Comparison of ENCODE assay signal across 8 cellular contexts in the genomic region with DNA sequence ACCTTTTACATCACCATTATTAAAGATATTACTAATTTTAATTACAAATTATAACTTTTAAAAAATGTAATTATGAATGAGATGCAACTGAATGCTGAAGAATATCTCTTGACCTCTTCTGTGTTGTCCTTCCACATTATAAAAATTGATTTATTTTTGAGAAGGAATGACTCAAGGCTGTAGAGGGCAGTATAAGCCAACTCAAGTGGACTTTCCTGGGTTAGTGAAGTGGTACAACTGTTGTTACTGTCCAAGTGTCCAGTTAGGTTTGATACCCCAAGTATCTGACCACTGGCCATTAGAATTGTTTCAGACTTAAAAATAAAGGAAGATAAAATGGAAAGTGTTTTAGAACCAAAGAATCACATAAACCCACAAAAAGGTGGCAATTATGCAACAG. TPM values are rescaled to one million over a fixed set of nuclear protein-coding genes. Genes with fewer than 3 reads are reported as not detected.
DNase-seq lines count a peak whose midpoint lies in the region; ATAC-seq and TF ChIP-seq lines count a peak whose summit lies in the region.

No MANE protein-coding gene starts in this region.

- H2AFZ ChIP-seq in PC-9 (no peak overlapping the region), fibroblast of lung (ENCODE audit: low read length) (no peak overlapping the region), parathyroid adenoma (no peak overlapping the region)

- no peak overlapping the region for H3K27ac Mint-ChIP-seq in activated CD4-positive, alpha-beta T cell treated with anti-CD3 and anti-CD28 coated beads, Interleukin-2, amount 10 ng/mL, durations not matched to agents 24 days and 14 days

- no peaks in the 10 kb centered on the region for H3K36me3 ChIP-seq in PC-9 (ENCODE audit: low read depth)
- H3K36me3 ChIP-seq in fibroblast of lung (ENCODE audit: control insufficient read depth, insufficient read depth, low read length): no peaks in the 10 kb centered on the region
- H3K36me3 ChIP-seq in parathyroid adenoma (ENCODE audit: control insufficient read depth, insufficient read depth, low read length): no peaks in the 10 kb centered on the region
- no peaks in the 10 kb centered on the region for H3K36me3 ChIP-seq in ovary

- H3K9me3 ChIP-seq in PC-9 (ENCODE audit: insufficient read depth, low read depth): no peaks in the 10 kb centered on the region
- no peaks in the 10 kb centered on the region for H3K9me3 ChIP-seq in fibroblast of lung (ENCODE audit: control insufficient read depth, insufficient read depth, low read depth, low read length)
- H3K9me3 ChIP-seq in parathyroid adenoma (ENCODE audit: control insufficient read depth, low read length): no peaks in the 10 kb centered on the region
- H3K9me3 ChIP-seq in ovary: no peaks in the 10 kb centered on the region

- no peak overlapping the region for H3K27ac ChIP-seq in PC-9
- H3K27ac ChIP-seq in fibroblast of lung (ENCODE audit: insufficient read depth, low read length): no peak overlapping the region
- no peak overlapping the region for H3K27ac ChIP-seq in parathyroid adenoma
- no peak overlapping the region for H3K27ac ChIP-seq in ovary

- CTCF ChIA-PET in PC-9 (lab: Charles Lee): interaction anchor here (0.6 kb wide), 1 partner anchor 354 kb away, joined by 3 read pairs; no protein-coding TSS in a partner anchor

- H3K9ac ChIP-seq in fibroblast of lung (ENCODE audit: insufficient read depth, low read length) (no peak overlapping the region), parathyroid adenoma (no peak overlapping the region)

- peak; percentile 81 for TF ChIP-seq CTCF in PC-9 (conservative IDR thresholded peaks at IDR 0.05)
- peak; percentile 58 to 62 for TF ChIP-seq CTCF in fibroblast of lung (conservative IDR thresholded peaks at IDR 0.05 in 1 of 2, IDR thresholded peaks at IDR 0.05 in 1 of 2; ENCODE audit: low read depth in 1 of 2, low read length in 2 of 2)
- TF ChIP-seq CTCF in parathyroid adenoma (IDR thresholded peaks at IDR 0.05): peak; percentile 61
- no peak for TF ChIP-seq CTCF in ovary (IDR thresholded peaks at IDR 0.05)

- no peak for TF ChIP-seq POLR2A in ovary (IDR thresholded peaks at IDR 0.05)

- no peak overlapping the region for H3K4me2 ChIP-seq in PC-9
- no peak overlapping the region for H3K4me2 ChIP-seq in fibroblast of lung (ENCODE audit: extremely low read depth, insufficient read depth, low read length)
- H3K4me2 ChIP-seq in parathyroid adenoma (ENCODE audit: low read length): no peak overlapping the region

- DNase-seq in activated CD4-positive, alpha-beta T cell treated with anti-CD3 and anti-CD28 coated beads, Interleukin-2, amount 10 ng/mL, durations not matched to agents 24 days and 14 days: peak; percentile 65
- DNase-seq in activated CD4-positive, alpha-beta T cell treated with anti-CD3 and anti-CD28 coated beads for 1 hour: no peak
- no peak for DNase-seq in PC-9
- DNase-seq in fibroblast of lung (ENCODE audit: low read depth in 2 of 2): peak; percentile 42 to 68
- DNase-seq in ovary: no peak
- no peak for DNase-seq in occipital lobe (lab: John Stamatoyannopoulos, UW)

- peak; percentile 63 for ATAC-seq in HG02973 (IDR thresholded peaks at IDR 0.05; ENCODE audit: unreplicated experiment)

- POLR2A ChIA-PET in PC-9 (lab: Charles Lee; ENCODE audit: unreplicated experiment): interaction anchor here (0.6 to 0.7 kb wide), 2 partner anchors 34 to 354 kb away, joined by 3 to 4 read pairs; no protein-coding TSS in a partner anchor

- no peaks in the 10 kb centered on the region for H3K9me3 Mint-ChIP-seq in activated CD4-positive, alpha-beta T cell treated with anti-CD3 and anti-CD28 coated beads, Interleukin-2, amount 10 ng/mL, durations not matched to agents 24 days and 14 days

- H4K20me1 ChIP-seq in PC-9 (ENCODE audit: insufficient read depth): peaks cover 4% of the 10 kb centered on the region; the same call in 1 of the 2 replicates
- H4K20me1 ChIP-seq in fibroblast of lung (ENCODE audit: control insufficient read depth, extremely low read depth, insufficient read depth, low read length): no peaks in the 10 kb centered on the region

- H3K9me2 ChIP-seq in PC-9 (ENCODE audit: insufficient read depth): no peaks in the 10 kb centered on the region

- intact Hi-C loops in activated CD4-positive, alpha-beta T cell treated with anti-CD3 and anti-CD28 coated beads, Interleukin-2, amount 10 ng/mL, durations not matched to agents 24 days and 14 days (cut with micrococcal nuclease): loop anchor here (5.0 to 10.0 kb wide), 2 partner anchors 168 to 270 kb away; no protein-coding TSS in a partner anchor
- intact Hi-C loops in PC-9 (cut with micrococcal nuclease; ENCODE audit: unreplicated experiment) (loop anchor here (10.0 kb wide), 2 partner anchors 180 to 350 kb away; no protein-coding TSS in a partner anchor), ovary (cut with DNase I) (loop anchor here in 1 of 4 donors (5.0 kb wide), 1 partner anchor 1258 kb away; no protein-coding TSS in a partner anchor)

- H3K4me3 ChIP-seq in PC-9 (no peak overlapping the region), fibroblast of lung (replicated peaks in 1 of 4; ENCODE audit: control extremely low read depth in 1 of 4, insufficient read depth in 1 of 4, low read depth in 3 of 4, low read length in 4 of 4) (no peak overlapping the region), parathyroid adenoma (ENCODE audit: low read depth, low read length) (no peak overlapping the region), ovary (no peak overlapping the region)

- H3K79me2 ChIP-seq in PC-9 (ENCODE audit: low read depth): 0 out of 2 replicates have a peak, but pooled peaks cover 5% of the 10 kb centered on the region
- no peaks in the 10 kb centered on the region for H3K79me2 ChIP-seq in fibroblast of lung (ENCODE audit: control insufficient read depth, insufficient read depth, low read length)
- peaks cover 10% of the 10 kb centered on the region for H3K79me2 ChIP-seq in parathyroid adenoma

- H3K27me3 ChIP-seq in PC-9 (ENCODE audit: insufficient read depth, low read depth): no peaks in the 10 kb centered on the region
- no peaks in the 10 kb centered on the region for H3K27me3 ChIP-seq in fibroblast of lung (ENCODE audit: control insufficient read depth, insufficient read depth, low read length)
- no peaks in the 10 kb centered on the region for H3K27me3 ChIP-seq in parathyroid adenoma (ENCODE audit: control insufficient read depth, insufficient read depth, low read length)
- no peaks in the 10 kb centered on the region for H3K27me3 ChIP-seq in ovary

- no peaks in the 10 kb centered on the region for H3K27me3 Mint-ChIP-seq in activated CD4-positive, alpha-beta T cell treated with anti-CD3 and anti-CD28 coated beads, Interleukin-2, amount 10 ng/mL, durations not matched to agents 24 days and 14 days

- BruUV-seq in PC-9 (replicated peaks; lab: Mats Ljungman, UMichigan): no TSS peak

- peaks cover 14% of the 10 kb centered on the region for H3K4me1 Mint-ChIP-seq in activated CD4-positive, alpha-beta T cell treated with anti-CD3 and anti-CD28 coated beads, Interleukin-2, amount 10 ng/mL, durations not matched to agents 24 days and 14 days

- H3K36me3 Mint-ChIP-seq in activated CD4-positive, alpha-beta T cell treated with anti-CD3 and anti-CD28 coated beads, Interleukin-2, amount 10 ng/mL, durations not matched to agents 24 days and 14 days (ENCODE audit: low read depth): no peaks in the 10 kb centered on the region

- no peak for TF ChIP-seq EP300 in ovary (IDR thresholded peaks at IDR 0.05)

- H3K4me3 Mint-ChIP-seq in activated CD4-positive, alpha-beta T cell treated with anti-CD3 and anti-CD28 coated beads, Interleukin-2, amount 10 ng/mL, durations not matched to agents 24 days and 14 days: no peak overlapping the region

- no peaks in the 10 kb centered on the region; the same call in 1 of the 2 replicates for H3F3A ChIP-seq in PC-9 (ENCODE audit: insufficient read depth, low read depth)

- H3K4me1 ChIP-seq in PC-9 (replicated peaks; ENCODE audit: insufficient read depth): no peaks in the 10 kb centered on the region
- no peaks in the 10 kb centered on the region for H3K4me1 ChIP-seq in fibroblast of lung (ENCODE audit: control insufficient read depth, extremely low read depth, insufficient read depth, low read length)
- H3K4me1 ChIP-seq in parathyroid adenoma: no peaks in the 10 kb centered on the region
- no peaks in the 10 kb centered on the region for H3K4me1 ChIP-seq in ovary (ENCODE audit: insufficient read depth)

RNA-seq across cellular contexts. Expression of a gene that starts 51.9 kb away (rescaled TPM):
- 37.2 and 39.6 TPM in 2 replicates for total RNA-seq in activated CD4-positive, alpha-beta T cell treated with anti-CD3 and anti-CD28 coated beads, Interleukin-2, amount 10 ng/mL, durations not matched to agents 24 days and 14 days
- 91.7 and 92.5 TPM in 2 replicates for total RNA-seq in PC-9 (2021)
- total RNA-seq in fibroblast of lung: 55.0 and 71.2 TPM in 2 replicates
- 34.9 and 50.0 TPM in 2 replicates for polyA plus RNA-seq in fibroblast of lung
- 16.5 and 28.7 TPM in 2 replicates for polyA plus RNA-seq in fibroblast of lung (2012)
- polyA minus RNA-seq in fibroblast of lung (ENCODE audit: low replicate concordance): 35.0 and 57.4 TPM in 2 replicates
- 100 to 1,000 TPM in 2 of 7 donors, 10 to 100 TPM in 5; 61.8 to 114 (median 95.9) TPM for total RNA-seq in ovary
- polyA plus RNA-seq in ovary: 10 to 100 TPM; 15.8 to 41.0 TPM
- total RNA-seq in occipital lobe: 33.1 TPM

Comparison
In these comparisons a context has a peak if more than half of its experiments do, and no peak if none do; other contexts are left out.
1. DNase-seq: peak in activated CD4-positive, alpha-beta T cell treated with anti-CD3 and anti-CD28 coated beads, Interleukin-2, amount 10 ng/mL, durations not matched to agents 24 days and 14 days (single experiment) and fibroblast of lung (2 of 2); none in activated CD4-positive, alpha-beta T cell treated with anti-CD3 and anti-CD28 coated beads for 1 hour (single experiment), PC-9 (0 of 2), ovary (0 of 5) and occipital lobe (single experiment).
2. CTCF ChIP-seq: peak in PC-9 (single experiment), fibroblast of lung (2 of 2) and parathyroid adenoma (single experiment); none in ovary (0 of 3).